In the genomic region with DNA sequence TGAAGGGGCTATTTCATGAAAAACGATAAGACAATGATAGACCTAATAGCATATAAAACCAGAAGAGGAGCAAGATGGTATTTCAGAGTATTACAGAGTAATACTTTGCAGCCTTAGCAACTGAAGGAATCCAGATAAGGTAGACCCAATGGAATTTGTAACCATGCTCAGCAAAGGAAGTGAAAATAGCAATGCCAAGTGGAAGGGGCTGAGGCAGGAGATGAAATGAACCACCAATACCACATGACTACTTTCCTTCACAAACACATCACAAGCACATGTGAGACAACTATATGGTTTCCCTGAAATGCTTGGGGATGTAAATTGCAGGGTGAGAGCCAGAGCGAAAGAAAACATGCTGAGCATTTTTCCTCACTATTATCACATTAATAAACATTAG, we compare ENCODE assay signal across 13 cellular contexts.
A peak's percentile ranks its signal among the peaks of the same experiment; 100 is the strongest.
DNase-seq lines count a peak whose midpoint lies in the region; ATAC-seq and FAIRE-seq lines count a peak whose summit lies in the region.
"Had no signal": no experiment of that assay in that cellular context is flagged by ENCODE, and none has a peak within 500 bp of the region (broad histone marks: within the 10 kb centered on the region; RNA-seq: fewer than 3 reads in every experiment).

No MANE protein-coding gene starts in this region.

- no peaks in the 10 kb centered on the region for H3K9me3 Mint-ChIP-seq in activated naive CD4-positive, alpha-beta T cell treated with anti-CD3 and anti-CD28 coated beads, Interleukin-2, amount 50 U/mL, for 24 hours
- peaks cover 0 to 7% (median 0%) of the 10 kb centered on the region in 3 donors for H3K9me3 Mint-ChIP-seq in T-cell
- no peaks in the 10 kb centered on the region for H3K9me3 Mint-ChIP-seq in central memory CD8-positive, alpha-beta T cell
- peaks cover 5% of the 10 kb centered on the region for H3K9me3 Mint-ChIP-seq in stimulated activated naive CD8-positive, alpha-beta T cell treated with anti-CD3 and anti-CD28 coated beads, Interleukin-15, Interleukin-2, amounts not matched to agents 100 ng/mL and 50 ng/mL, for 24 hours

- POLR2A ChIA-PET in T-cell (lab: Charles Lee): interaction anchor here (0.6 to 0.7 kb wide), 2 partner anchors 11 to 506 kb away, joined by 7 to 11 read pairs; no protein-coding TSS in a partner anchor

- H3K27me3 Mint-ChIP-seq in activated naive CD4-positive, alpha-beta T cell treated with anti-CD3 and anti-CD28 coated beads, Interleukin-2, amount 50 U/mL, for 24 hours: no peaks in the 10 kb centered on the region
- H3K27me3 Mint-ChIP-seq in T-cell: no peaks in the 10 kb centered on the region
- H3K27me3 Mint-ChIP-seq in central memory CD8-positive, alpha-beta T cell: no peaks in the 10 kb centered on the region
- H3K27me3 Mint-ChIP-seq in stimulated activated naive CD8-positive, alpha-beta T cell treated with anti-CD3 and anti-CD28 coated beads, Interleukin-15, Interleukin-2, amounts not matched to agents 100 ng/mL and 50 ng/mL, for 24 hours: no peaks in the 10 kb centered on the region

- peaks cover 66% of the 10 kb centered on the region for H3K4me1 Mint-ChIP-seq in activated naive CD4-positive, alpha-beta T cell treated with anti-CD3 and anti-CD28 coated beads, Interleukin-2, amount 50 U/mL, for 24 hours
- H3K4me1 Mint-ChIP-seq in T-cell: peaks cover 57 to 67% (median 63%) of the 10 kb centered on the region in 3 donors
- peaks cover 47% of the 10 kb centered on the region for H3K4me1 Mint-ChIP-seq in central memory CD8-positive, alpha-beta T cell
- peaks cover 68% of the 10 kb centered on the region for H3K4me1 Mint-ChIP-seq in stimulated activated naive CD8-positive, alpha-beta T cell treated with anti-CD3 and anti-CD28 coated beads, Interleukin-15, Interleukin-2, amounts not matched to agents 100 ng/mL and 50 ng/mL, for 24 hours (ENCODE audit: low read depth)

- CTCF ChIA-PET in T-cell (lab: Charles Lee): no interaction called here

- DNase-seq in activated naive CD4-positive, alpha-beta T cell treated with anti-CD3 and anti-CD28 coated beads, Interleukin-2, amount 50 U/mL, for 16 hours: no peak
- DNase-seq in T-cell (peak in 13 of 34 experiments; percentile 10 to 50 (median 22)), NCI-H1092 (lab: John Stamatoyannopoulos, UW) (no peak), urothelium cell line (ENCODE audit: low spot score) (no peak)
- DNase-seq in central memory CD8-positive, alpha-beta T cell (ENCODE audit: low spot score in 2 of 2): no peak
- DNase-seq in activated CD8-positive, alpha-beta memory T cell treated with anti-CD3 and anti-CD28 coated beads for 24 hours: no peak
- DNase-seq: GOT3, kidney, NCI-H2081 treated with DMSO at 0.1 percent for 48 hours, SHP77 treated with DMSO at 0.1 percent for 48 hours had no signal

- no peak for FAIRE-seq in urothelium cell line (lab: Jason Lieb, UNC)
- FAIRE-seq: endothelial cell of umbilical vein, kidney had no signal

- no peaks in the 10 kb centered on the region for H3K36me3 Mint-ChIP-seq in activated naive CD4-positive, alpha-beta T cell treated with anti-CD3 and anti-CD28 coated beads, Interleukin-2, amount 50 U/mL, for 24 hours
- H3K36me3 Mint-ChIP-seq in T-cell: no peaks in the 10 kb centered on the region
- H3K36me3 Mint-ChIP-seq in central memory CD8-positive, alpha-beta T cell (ENCODE audit: insufficient read depth): peaks cover 13% of the 10 kb centered on the region
- no peaks in the 10 kb centered on the region for H3K36me3 Mint-ChIP-seq in stimulated activated naive CD8-positive, alpha-beta T cell treated with anti-CD3 and anti-CD28 coated beads, Interleukin-15, Interleukin-2, amounts not matched to agents 100 ng/mL and 50 ng/mL, for 24 hours (ENCODE audit: low read depth)

- H3K27ac Mint-ChIP-seq in activated naive CD4-positive, alpha-beta T cell treated with anti-CD3 and anti-CD28 coated beads, Interleukin-2, amount 50 U/mL, for 24 hours: peak overlapping the region; percentile 86
- H3K27ac Mint-ChIP-seq in T-cell: peak overlapping the region; percentile 80 to 86
- peak overlapping the region; percentile 89 for H3K27ac Mint-ChIP-seq in central memory CD8-positive, alpha-beta T cell (ENCODE audit: low read depth)
- H3K27ac Mint-ChIP-seq in stimulated activated naive CD8-positive, alpha-beta T cell treated with anti-CD3 and anti-CD28 coated beads, Interleukin-15, Interleukin-2, amounts not matched to agents 100 ng/mL and 50 ng/mL, for 24 hours: peak overlapping the region; percentile 87

- H3K4me3 Mint-ChIP-seq in activated naive CD4-positive, alpha-beta T cell treated with anti-CD3 and anti-CD28 coated beads, Interleukin-2, amount 50 U/mL, for 24 hours: peak overlapping the region; percentile 74
- peak overlapping the region; percentile 68 to 84 (median 71) for H3K4me3 Mint-ChIP-seq in T-cell
- peak overlapping the region; percentile 70 for H3K4me3 Mint-ChIP-seq in central memory CD8-positive, alpha-beta T cell
- H3K4me3 Mint-ChIP-seq in stimulated activated naive CD8-positive, alpha-beta T cell treated with anti-CD3 and anti-CD28 coated beads, Interleukin-15, Interleukin-2, amounts not matched to agents 100 ng/mL and 50 ng/mL, for 24 hours: peak overlapping the region; percentile 77

- ATAC-seq in T-cell (replicated peaks in 1 of 4): peak; percentile 59 to 82 (median 77)
- peak; percentile 68 for ATAC-seq in central memory CD8-positive, alpha-beta T cell (replicated peaks; ENCODE audit: extremely low read depth, poor library complexity, severe bottlenecking)
